1 cellular context compared by ENCODE assay signal in the genomic region with DNA sequence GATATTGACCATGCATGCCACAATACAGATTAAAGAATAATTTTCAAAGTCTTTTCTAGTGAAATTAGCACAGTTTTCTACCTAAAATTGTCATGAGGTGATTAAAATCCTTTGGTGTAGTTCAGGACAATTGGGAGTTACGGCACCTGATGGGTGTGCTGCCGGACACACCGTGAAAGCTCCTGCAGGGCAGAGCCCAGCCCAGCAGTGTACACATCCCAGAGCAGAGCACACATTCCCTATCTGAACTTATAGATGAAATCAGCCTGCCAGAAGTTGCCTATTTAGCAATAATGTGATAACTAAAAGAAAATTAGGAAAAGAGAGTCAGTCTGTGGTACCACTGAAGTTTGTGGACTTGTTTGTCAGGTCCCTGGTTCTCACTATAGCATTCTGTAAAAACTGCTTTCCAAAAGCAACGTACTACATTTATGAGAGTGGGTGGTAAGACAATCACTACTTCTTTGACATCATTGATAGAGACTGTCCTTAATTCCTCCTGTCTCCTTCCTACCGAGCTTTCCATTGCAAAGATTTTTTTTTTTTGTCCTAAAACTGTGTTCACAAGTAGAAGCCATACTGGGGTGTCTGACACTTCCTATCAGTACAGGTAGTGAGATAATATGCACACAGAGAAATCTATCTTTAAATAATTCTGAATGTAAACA.
TF ChIP-seq lines count a peak whose summit lies in the region.

No MANE protein-coding gene starts in this region.

TF ChIP-seq in WTC11, 78 proteins besides CTCF, POLR2A, EP300 and RAD21 (continued from another document):
- TF ChIP-seq, protein P1, sequence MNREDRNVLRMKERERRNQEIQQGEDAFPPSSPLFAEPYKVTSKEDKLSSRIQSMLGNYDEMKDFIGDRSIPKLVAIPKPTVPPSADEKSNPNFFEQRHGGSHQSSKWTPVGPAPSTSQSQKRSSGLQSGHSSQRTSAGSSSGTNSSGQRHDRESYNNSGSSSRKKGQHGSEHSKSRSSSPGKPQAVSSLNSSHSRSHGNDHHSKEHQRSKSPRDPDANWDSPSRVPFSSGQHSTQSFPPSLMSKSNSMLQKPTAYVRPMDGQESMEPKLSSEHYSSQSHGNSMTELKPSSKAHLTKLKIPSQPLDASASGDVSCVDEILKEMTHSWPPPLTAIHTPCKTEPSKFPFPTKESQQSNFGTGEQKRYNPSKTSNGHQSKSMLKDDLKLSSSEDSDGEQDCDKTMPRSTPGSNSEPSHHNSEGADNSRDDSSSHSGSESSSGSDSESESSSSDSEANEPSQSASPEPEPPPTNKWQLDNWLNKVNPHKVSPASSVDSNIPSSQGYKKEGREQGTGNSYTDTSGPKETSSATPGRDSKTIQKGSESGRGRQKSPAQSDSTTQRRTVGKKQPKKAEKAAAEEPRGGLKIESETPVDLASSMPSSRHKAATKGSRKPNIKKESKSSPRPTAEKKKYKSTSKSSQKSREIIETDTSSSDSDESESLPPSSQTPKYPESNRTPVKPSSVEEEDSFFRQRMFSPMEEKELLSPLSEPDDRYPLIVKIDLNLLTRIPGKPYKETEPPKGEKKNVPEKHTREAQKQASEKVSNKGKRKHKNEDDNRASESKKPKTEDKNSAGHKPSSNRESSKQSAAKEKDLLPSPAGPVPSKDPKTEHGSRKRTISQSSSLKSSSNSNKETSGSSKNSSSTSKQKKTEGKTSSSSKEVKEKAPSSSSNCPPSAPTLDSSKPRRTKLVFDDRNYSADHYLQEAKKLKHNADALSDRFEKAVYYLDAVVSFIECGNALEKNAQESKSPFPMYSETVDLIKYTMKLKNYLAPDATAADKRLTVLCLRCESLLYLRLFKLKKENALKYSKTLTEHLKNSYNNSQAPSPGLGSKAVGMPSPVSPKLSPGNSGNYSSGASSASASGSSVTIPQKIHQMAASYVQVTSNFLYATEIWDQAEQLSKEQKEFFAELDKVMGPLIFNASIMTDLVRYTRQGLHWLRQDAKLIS (CRISPR knock-in tag; IDR thresholded peaks at IDR 0.05; ENCODE audit: borderline replicate concordance), result no peak
TF ChIP-seq in WTC11: peak in this region for 0.
